ENCODE assay signal across 8 cellular contexts in the genomic region with DNA sequence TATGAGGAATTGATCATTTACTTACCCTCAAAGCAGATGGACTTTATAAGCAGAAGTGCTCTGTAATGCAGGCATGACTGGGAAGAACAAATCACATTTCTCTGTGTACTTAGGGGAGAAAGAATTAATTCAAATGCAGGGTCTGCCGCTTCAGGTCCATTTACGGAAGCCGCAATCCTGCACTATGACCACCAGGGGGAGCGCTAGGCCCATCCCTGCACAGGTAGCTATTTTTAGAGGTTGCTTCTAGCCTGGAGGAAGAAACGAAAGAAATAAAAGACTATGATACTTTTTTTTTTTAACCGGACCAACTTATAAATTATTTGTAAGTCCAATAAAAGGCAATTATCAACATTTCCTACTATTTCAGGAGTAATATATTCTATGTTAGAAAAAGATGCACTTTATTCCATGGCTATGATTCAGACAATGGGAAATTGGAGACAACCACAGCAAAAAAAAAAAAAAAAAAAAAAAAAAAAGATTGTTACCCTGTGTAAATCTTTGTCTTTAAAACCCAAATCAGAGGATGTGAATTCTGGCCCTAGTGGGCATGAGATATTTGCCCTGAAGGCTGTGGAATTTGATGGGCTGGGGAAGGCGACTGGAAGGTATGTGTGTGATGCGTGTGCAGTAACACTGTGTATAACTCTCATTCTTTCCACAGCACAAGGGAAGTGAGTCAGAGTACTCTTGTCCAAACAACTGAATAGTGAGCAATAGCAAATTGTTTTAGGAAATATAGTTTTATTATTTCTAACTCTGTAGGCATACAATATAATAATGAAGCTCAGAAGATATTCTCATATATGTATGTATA. TPM values are rescaled to one million over a fixed set of nuclear protein-coding genes. Genes with fewer than 3 reads are reported as not detected.
DNase-seq lines count a peak whose midpoint lies in the region; ATAC-seq, FAIRE-seq and TF ChIP-seq lines count a peak whose summit lies in the region.

No MANE protein-coding gene starts in this region.

- H3K27ac ChIP-seq in HepG2 (ENCODE audit: extremely low read length, insufficient read depth, low read length): no peak overlapping the region

- no peaks in the 10 kb centered on the region for H3K27me3 ChIP-seq in HepG2 (ENCODE audit: control insufficient read depth in 1 of 2, insufficient read depth in 2 of 2, low read length in 2 of 2)

- DNase-seq in NCI-H2081 (lab: John Stamatoyannopoulos, UW) (peak; percentile 62 to 65), NCI-H2081 treated with DMSO at 0.1 percent for 48 hours (lab: John Stamatoyannopoulos, UW) (no peak), NCI-H2196 treated with DMSO at 0.1 percent for 48 hours (lab: John Stamatoyannopoulos, UW; ENCODE audit: unreplicated experiment) (peak; percentile 61), cerebellum (ENCODE audit: low spot score) (peak; percentile 80), HepG2 (ENCODE audit: low spot score) (peak; percentile 67)
- peak; percentile 44 for DNase-seq in activated CD4-positive, alpha-beta T cell treated with anti-CD3 and anti-CD28 coated beads for 1 hour
- DNase-seq in stimulated activated CD4-positive, alpha-beta T cell treated with anti-CD3 and anti-CD28 coated beads, Interleukin-4, amount 100 ng/mL, for 4 hours: peak; percentile 49 to 53

- H3K9me3 ChIP-seq in HepG2 (ENCODE audit: low read length): no peaks in the 10 kb centered on the region

- FAIRE-seq in HepG2 (lab: Jason Lieb, UNC): peak; percentile 77

- POLR2A ChIA-PET in HepG2 (lab: Yijun Ruan, JAX): interaction anchor here (0.6 to 1.1 kb wide), 7 partner anchors 23 to 138 kb away, joined by 3 to 5 read pairs (median 4); a partner anchor contains a TSS

- no peak for TF ChIP-seq POLR2A in HepG2 (IDR thresholded peaks at IDR 0.05; ENCODE audit: insufficient read depth in 1 of 2, low read depth in 2 of 2, low read length in 2 of 2)

- BruUV-seq in HepG2 (replicated peaks; lab: Mats Ljungman, UMichigan): no TSS peak

- H3K4me3 ChIP-seq in HepG2 (replicated peaks in 1 of 3; ENCODE audit: insufficient read depth in 1 of 3, low read depth in 2 of 3, low read length in 3 of 3): no peak overlapping the region

- no peaks in the 10 kb centered on the region for H4K20me1 ChIP-seq in HepG2 (ENCODE audit: insufficient read depth, low read length)

- in situ Hi-C loops in HepG2 (cut with HindIII; ENCODE audit: extremely low pct_ligation_motif_present, low pct_unique_long_range_greater_than_20kb): loop anchor here (5.0 to 25.0 kb wide), 4 partner anchors 135 to 1205 kb away; a partner anchor contains a TSS

- no peak overlapping the region for H2AFZ ChIP-seq in HepG2 (ENCODE audit: low read length)

- peak; percentile 90 for TF ChIP-seq RAD21 in HepG2 (CRISPR knock-in tag; IDR thresholded peaks at IDR 0.05)

- no peaks in the 10 kb centered on the region for H3K36me3 ChIP-seq in HepG2 (replicated peaks in 1 of 2; ENCODE audit: control insufficient read depth in 1 of 2, insufficient read depth in 2 of 2, low read length in 2 of 2)

- peak; percentile 89 for TF ChIP-seq CTCF in HepG2 (CRISPR knock-in tag; IDR thresholded peaks at IDR 0.05)

- H3K9ac ChIP-seq in HepG2 (ENCODE audit: insufficient read depth, low read depth, low read length): no peak overlapping the region

- ATAC-seq in HG02884 (IDR thresholded peaks at IDR 0.05; ENCODE audit: unreplicated experiment) (peak; percentile 55), HepG2 (peak; percentile 64)

- CTCF ChIA-PET in HepG2 (lab: Yijun Ruan, JAX; ENCODE audit: low intra/inter-chr PET ratio, low total read pairs): interaction anchor here (0.6 to 4.3 kb wide), 7 partner anchors 134 to 509 kb away, joined by 3 to 51 read pairs (median 5); a partner anchor contains a TSS

- WGBS in HepG2 (ENCODE audit: low lambda C conversion rate): 25% methylated on average over 8 of the region's 8 CpGs

- no peaks in the 10 kb centered on the region for H3K79me2 ChIP-seq in HepG2 (ENCODE audit: insufficient read depth, low read length)

- peaks cover 49% of the 10 kb centered on the region for H3K4me1 ChIP-seq in HepG2 (ENCODE audit: insufficient read depth, low read length)

- intact Hi-C loops in HepG2 (cut with micrococcal nuclease; ENCODE audit: unreplicated experiment): loop anchor here (1.0 to 2.0 kb wide), 4 partner anchors 136 to 509 kb away; no protein-coding TSS in a partner anchor

- TF ChIP-seq EP300 in HepG2 (IDR thresholded peaks at IDR 0.05; ENCODE audit: low read depth in 2 of 2, low read length in 2 of 2) (no peak), HepG2 (CRISPR knock-in tag; IDR thresholded peaks at IDR 0.05; ENCODE audit: borderline replicate concordance) (no peak)

- H3K4me2 ChIP-seq in HepG2 (ENCODE audit: low read depth, low read length): no peak overlapping the region

TF ChIP-seq in HepG2, 621 proteins besides CTCF, POLR2A, EP300 and RAD21 (continues in another document):
- TF ChIP-seq KAT8 (CRISPR knock-in tag; IDR thresholded peaks at IDR 0.05): 0 out of 2 replicates have a peak, but pooled peaks have one; percentile 21
- TF ChIP-seq MIER2 (CRISPR knock-in tag; IDR thresholded peaks at IDR 0.05): 0 out of 2 replicates have a peak, but pooled peaks have one; percentile 38
- TF ChIP-seq ZNF788 (CRISPR knock-in tag; IDR thresholded peaks at IDR 0.05; ENCODE audit: borderline replicate concordance): no peak; the same call in 1 of the 2 replicates
- TF ChIP-seq, protein P1, sequence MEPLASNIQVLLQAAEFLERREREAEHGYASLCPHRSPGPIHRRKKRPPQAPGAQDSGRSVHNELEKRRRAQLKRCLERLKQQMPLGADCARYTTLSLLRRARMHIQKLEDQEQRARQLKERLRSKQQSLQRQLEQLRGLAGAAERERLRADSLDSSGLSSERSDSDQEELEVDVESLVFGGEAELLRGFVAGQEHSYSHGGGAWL (CRISPR knock-in tag; IDR thresholded peaks at IDR 0.05): no peak

RNA-seq across cellular contexts. Expression of a gene that starts 12.9 kb away (rescaled TPM):
- total RNA-seq in cerebellum: 1.1 TPM
- total RNA-seq in HepG2 (2016; rRNA removed; fragmentation: Illumina TruSeq; extraction: Trizol): 1.4 and 2.7 TPM in 2 replicates
- 1.7 and 2.4 TPM in 2 replicates for total RNA-seq in HepG2 (2016; cell fraction: cytosol; rRNA removed; fragmentation: Illumina TruSeq; extraction: Trizol; ENCODE audit: low read depth)
- total RNA-seq in HepG2 (2016; cell fraction: insoluble cytoplasmic fraction; rRNA removed; fragmentation: Illumina TruSeq; extraction: Trizol): 1.5 and 3.1 TPM in 2 replicates
- 1.2 and 2.0 TPM in 2 replicates for total RNA-seq in HepG2 (2016; cell fraction: membrane; rRNA removed; fragmentation: Illumina TruSeq; extraction: Trizol)
- total RNA-seq in HepG2 (2016; cell fraction: nucleus; rRNA removed; fragmentation: Illumina TruSeq; extraction: Trizol): 11.1 and 11.4 TPM in 2 replicates
- 0.97 and 1.2 TPM in 2 replicates for polyA plus RNA-seq in HepG2 (2011; rRNA removed)
- polyA plus RNA-seq in HepG2 (2011; cell fraction: cytosol; rRNA removed): 0.26 and 0.27 TPM in 2 replicates
- polyA plus RNA-seq in HepG2 (2011; cell fraction: nucleus; rRNA removed): 2.6 and 2.8 TPM in 2 replicates
- 1.1 and 3.2 TPM in 2 replicates for polyA plus RNA-seq in HepG2 (2012)
- 0.27 and 0.46 TPM in 2 replicates for polyA plus RNA-seq in HepG2 (2016; cell fraction: cytosol; fragmentation: Illumina TruSeq; extraction: Trizol; ENCODE audit: low read depth)
- polyA plus RNA-seq in HepG2 (2016; cell fraction: insoluble cytoplasmic fraction; fragmentation: Illumina TruSeq; extraction: Trizol; ENCODE audit: low read depth): 1.7 and 2.0 TPM in 2 replicates
- 0.68 and 0.72 TPM in 2 replicates for polyA plus RNA-seq in HepG2 (2016; cell fraction: membrane; fragmentation: Illumina TruSeq; extraction: Trizol; ENCODE audit: low read depth)
- polyA plus RNA-seq in HepG2 (2016; cell fraction: nucleus; fragmentation: Illumina TruSeq; extraction: Trizol; ENCODE audit: insufficient read depth, low read depth): 20.1 and 21.0 TPM in 2 replicates
- 0.46 TPM in 1 of 2 replicates, not detected in the other for polyA minus RNA-seq in HepG2 (2011; rRNA and poly(A)+ RNA removed; ENCODE audit: low replicate concordance)
- not detected in 2 replicates for polyA minus RNA-seq in HepG2 (2011; cell fraction: cytosol; rRNA and poly(A)+ RNA removed)
- 4.2 and 6.5 TPM in 2 replicates for polyA minus RNA-seq in HepG2 (2011; cell fraction: nucleus; rRNA and poly(A)+ RNA removed)

RNA-seq across cellular contexts. Expression of a gene that starts 22.5 kb away (rescaled TPM):
- total RNA-seq in cerebellum: not detected
- total RNA-seq in HepG2 (2016; rRNA removed; fragmentation: Illumina TruSeq; extraction: Trizol): 8.6 and 15.0 TPM in 2 replicates
- total RNA-seq in HepG2 (2016; cell fraction: cytosol; rRNA removed; fragmentation: Illumina TruSeq; extraction: Trizol; ENCODE audit: low read depth): 1.9 and 2.2 TPM in 2 replicates
- 8.1 and 16.4 TPM in 2 replicates for total RNA-seq in HepG2 (2016; cell fraction: insoluble cytoplasmic fraction; rRNA removed; fragmentation: Illumina TruSeq; extraction: Trizol)
- total RNA-seq in HepG2 (2016; cell fraction: membrane; rRNA removed; fragmentation: Illumina TruSeq; extraction: Trizol): 2.2 and 2.8 TPM in 2 replicates
- 18.2 and 18.5 TPM in 2 replicates for total RNA-seq in HepG2 (2016; cell fraction: nucleus; rRNA removed; fragmentation: Illumina TruSeq; extraction: Trizol)
- 10.5 and 13.9 TPM in 2 replicates for polyA plus RNA-seq in HepG2 (2011; rRNA removed)
- 7.0 and 11.2 TPM in 2 replicates for polyA plus RNA-seq in HepG2 (2011; cell fraction: cytosol; rRNA removed)
- polyA plus RNA-seq in HepG2 (2011; cell fraction: nucleus; rRNA removed): 11.8 and 19.3 TPM in 2 replicates
- polyA plus RNA-seq in HepG2 (2012): 13.4 and 17.8 TPM in 2 replicates
- polyA plus RNA-seq in HepG2 (2016; cell fraction: cytosol; fragmentation: Illumina TruSeq; extraction: Trizol; ENCODE audit: low read depth): 0.87 and 1.2 TPM in 2 replicates
- 5.5 and 7.6 TPM in 2 replicates for polyA plus RNA-seq in HepG2 (2016; cell fraction: insoluble cytoplasmic fraction; fragmentation: Illumina TruSeq; extraction: Trizol; ENCODE audit: low read depth)
- 1.2 and 1.7 TPM in 2 replicates for polyA plus RNA-seq in HepG2 (2016; cell fraction: membrane; fragmentation: Illumina TruSeq; extraction: Trizol; ENCODE audit: low read depth)
- polyA plus RNA-seq in HepG2 (2016; cell fraction: nucleus; fragmentation: Illumina TruSeq; extraction: Trizol; ENCODE audit: insufficient read depth, low read depth): 16.2 and 17.1 TPM in 2 replicates
- polyA minus RNA-seq in HepG2 (2011; rRNA and poly(A)+ RNA removed; ENCODE audit: low replicate concordance): 9.1 TPM in 1 of 2 replicates, not detected in the other
- 3.6 and 6.2 TPM in 2 replicates for polyA minus RNA-seq in HepG2 (2011; cell fraction: cytosol; rRNA and poly(A)+ RNA removed)
- polyA minus RNA-seq in HepG2 (2011; cell fraction: nucleus; rRNA and poly(A)+ RNA removed): 12.5 and 18.2 TPM in 2 replicates
